In the genomic region with DNA sequence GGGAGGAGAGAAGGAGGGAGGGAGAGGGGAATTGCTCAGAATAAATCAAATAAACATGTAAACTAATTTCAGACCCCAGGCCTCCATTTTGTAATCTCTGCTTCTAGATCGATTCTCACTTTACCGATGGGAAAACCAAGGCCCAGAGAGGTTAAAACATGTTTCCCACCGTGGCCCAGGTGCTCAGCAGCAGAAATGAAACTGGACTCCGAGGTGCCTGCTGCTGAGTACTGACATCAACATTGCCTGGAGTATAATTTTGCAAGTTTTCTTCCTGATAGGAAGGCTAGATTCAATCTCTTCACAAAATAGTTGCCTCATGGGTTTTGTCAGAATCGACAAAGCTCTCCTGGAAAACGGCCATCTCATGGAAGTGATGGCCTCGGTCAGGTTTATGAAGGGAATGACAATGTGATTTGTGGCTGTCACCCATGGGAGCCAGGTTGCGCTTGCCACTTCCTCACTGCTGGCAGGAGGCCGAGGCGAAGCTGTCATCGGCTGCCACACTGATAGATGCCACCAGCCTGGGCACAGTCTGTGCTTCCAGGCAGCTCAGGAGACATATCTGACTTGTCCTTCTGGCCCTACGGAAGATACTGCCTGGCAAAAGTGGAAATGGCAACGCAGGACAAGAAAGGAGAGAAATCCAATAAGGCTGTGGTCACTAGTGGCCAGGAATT, we compare ENCODE assay signal across 12 cellular contexts.
A peak's percentile ranks its signal among the peaks of the same experiment; 100 is the strongest.
DNase-seq lines count a peak whose midpoint lies in the region; ATAC-seq and TF ChIP-seq lines count a peak whose summit lies in the region.
"Had no signal": no experiment of that assay in that cellular context is flagged by ENCODE, and none has a peak within 500 bp of the region (broad histone marks: within the 10 kb centered on the region; RNA-seq: fewer than 3 reads in every experiment).

No MANE protein-coding gene starts in this region.

- ATAC-seq in GM18508 (IDR thresholded peaks at IDR 0.05; ENCODE audit: insufficient read depth, unreplicated experiment), result peak; percentile 20
- peak; percentile 44 for ATAC-seq in GM21576 (IDR thresholded peaks at IDR 0.05; ENCODE audit: unreplicated experiment)
- ATAC-seq in HG03280 (IDR thresholded peaks at IDR 0.05; ENCODE audit: unreplicated experiment), result peak; percentile 31

- no peaks in the 10 kb centered on the region for H3K36me3 ChIP-seq in left ventricle myocardium inferior
- no peaks in the 10 kb centered on the region for H3K36me3 ChIP-seq in esophagus squamous epithelium
- H3K36me3 ChIP-seq: brain microvascular endothelial cell had no signal

- H3K4me3 ChIP-seq in left ventricle myocardium inferior (no peak overlapping the region), esophagus squamous epithelium (no peak overlapping the region)

- intact Hi-C loops in left ventricle myocardium inferior (cut with micrococcal nuclease), result no loop called here
- intact Hi-C loops in esophagus squamous epithelium (cut with DNase I), result no loop called here

- H3K27ac ChIP-seq in left ventricle myocardium inferior (replicated peaks), result no peak overlapping the region
- H3K27ac ChIP-seq in esophagus squamous epithelium, result no peak overlapping the region
- H3K27ac ChIP-seq: brain microvascular endothelial cell had no signal

- WGBS in esophagus squamous epithelium, 2 donors, result 50 to 76% methylated on average over 10 to 11 of the region's 13 CpGs

- H3K4me1 ChIP-seq in left ventricle myocardium inferior (peaks cover 7% of the 10 kb centered on the region), esophagus squamous epithelium (no peaks in the 10 kb centered on the region)
- H3K4me1 ChIP-seq: Caco-2 had no signal

- H3K9me3 ChIP-seq in left ventricle myocardium inferior (replicated peaks) (peaks cover 9% of the 10 kb centered on the region), esophagus squamous epithelium (no peaks in the 10 kb centered on the region)
- H3K9me3 ChIP-seq: Caco-2 had no signal

- TF ChIP-seq CTCF in left ventricle myocardium inferior (IDR thresholded peaks at IDR 0.05; ENCODE audit: borderline replicate concordance) (no peak), esophagus squamous epithelium (IDR thresholded peaks at IDR 0.05) (no peak)

- H3K27me3 ChIP-seq in left ventricle myocardium inferior (ENCODE audit: low read depth) (peaks cover 20% of the 10 kb centered on the region), esophagus squamous epithelium (no peaks in the 10 kb centered on the region)
- H3K27me3 ChIP-seq: brain microvascular endothelial cell had no signal

- peak; percentile 63 for DNase-seq in left ventricle myocardium inferior
- DNase-seq in stimulated activated CD4-positive, alpha-beta T cell treated with anti-CD3 and anti-CD28 coated beads, Interleukin-4, amount 100 ng/mL, for 24 hours, result no peak
- DNase-seq in AG08395 (ENCODE audit: low spot score), result no peak
- DNase-seq in esophagus squamous epithelium (lab: John Stamatoyannopoulos, UW), result no peak
- no peak for DNase-seq in effector CD4-positive, alpha-beta T cell
- DNase-seq: Caco-2, head of caudate nucleus, NCI-H446 had no signal

- no peak for TF ChIP-seq POLR2A in esophagus squamous epithelium (IDR thresholded peaks at IDR 0.05)
